In genomic region chr3:187025656-187026320, GRCh38 we compare ENCODE assay signal across 9 cellular contexts.
DNase-seq lines count a peak whose midpoint lies in the region; ATAC-seq and TF ChIP-seq lines count a peak whose summit lies in the region.
"Had no signal": no experiment of that assay in that cellular context is flagged by ENCODE, and none has a peak within 500 bp of the region (broad histone marks: within the 10 kb centered on the region; RNA-seq: fewer than 3 reads in every experiment).

No MANE protein-coding gene starts in this region.

- TF ChIP-seq CTCF in GM10266 (IDR thresholded peaks at IDR 0.05; ENCODE audit: control insufficient read depth, insufficient read depth, low read depth, missing control alignments), result no peak

- no peaks in the 10 kb centered on the region for H3K27me3 ChIP-seq in rectal smooth muscle tissue (ENCODE audit: control insufficient read depth, insufficient read depth, low read length)

- peak; percentile 42 for DNase-seq in activated CD8-positive, alpha-beta memory T cell treated with anti-CD3 and anti-CD28 coated beads, Interleukin-2, amount 50 U/mL, for 4 hours
- DNase-seq in NCI-H2029 treated with DMSO at 0.1 percent for 48 hours (lab: John Stamatoyannopoulos, UW), result no peak
- no peak for DNase-seq in GM10266 (ENCODE audit: extremely low spot score)

- no peaks in the 10 kb centered on the region for H3K36me3 ChIP-seq in rectal smooth muscle tissue (ENCODE audit: control insufficient read depth, insufficient read depth, low read length)

- no peak overlapping the region for H3K27ac ChIP-seq in rectal smooth muscle tissue (ENCODE audit: low read depth, low read length)
- H3K27ac ChIP-seq: SK-N-MC had no signal

- no peaks in the 10 kb centered on the region for H3K4me1 ChIP-seq in rectal smooth muscle tissue (ENCODE audit: control insufficient read depth, insufficient read depth, low read length)

- no peak overlapping the region for H3K9ac ChIP-seq in rectal smooth muscle tissue (ENCODE audit: low read length)

- peak overlapping the region; percentile 5 for H3K4me3 ChIP-seq in rectal smooth muscle tissue (ENCODE audit: low read length)
- H3K4me3 ChIP-seq: SK-N-MC had no signal

- ATAC-seq in GM18520 (IDR thresholded peaks at IDR 0.05; ENCODE audit: unreplicated experiment) (peak; percentile 23), HG03066 (IDR thresholded peaks at IDR 0.05; ENCODE audit: low read depth, unreplicated experiment) (peak; percentile 4), GM18870 (IDR thresholded peaks at IDR 0.05; ENCODE audit: unreplicated experiment) (no peak), esophagus mucosa (no peak)

Comparison
In these comparisons a context has a peak if more than half of its experiments do, and no peak if none do; other contexts are left out.
1. ATAC-seq: peak in GM18520 (single experiment) and HG03066 (single experiment); none in GM18870 (single experiment) and esophagus mucosa (single experiment).